26 cellular contexts compared by ENCODE assay signal in the genomic region with DNA sequence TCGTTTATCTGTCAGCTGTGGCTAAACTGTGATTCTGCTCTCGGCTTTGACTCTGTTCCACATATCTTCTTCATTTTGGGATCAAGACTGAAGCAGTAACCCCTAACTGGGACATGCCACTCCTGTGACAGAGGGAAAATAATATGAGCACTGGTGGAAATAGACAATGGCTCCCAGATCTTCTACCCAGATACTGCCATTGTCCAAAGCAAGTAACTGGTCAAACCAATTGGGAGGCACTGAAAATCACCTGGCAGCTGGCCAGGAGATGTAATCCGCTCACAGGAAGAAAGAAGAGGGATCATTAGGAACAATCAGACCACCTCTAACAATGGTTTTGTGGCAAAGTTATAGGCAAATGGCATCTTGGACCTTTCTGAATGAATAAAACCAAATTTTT. TPM values are rescaled to one million over a fixed set of nuclear protein-coding genes. Genes with fewer than 3 reads are reported as not detected.
"Had no signal": no experiment of that assay in that cellular context is flagged by ENCODE, and none has a peak within 500 bp of the region (broad histone marks: within the 10 kb centered on the region; RNA-seq: fewer than 3 reads in every experiment).

No MANE protein-coding gene starts in this region.

- H3K4me3 Mint-ChIP-seq: activated B cell treated with CpG ODN at 0.5 μM for 24 hours; activated CD4-positive, alpha-beta T cell treated with anti-CD3 and anti-CD28 coated beads for 36 hours; activated naive CD8-positive, alpha-beta T cell treated with anti-CD3 and anti-CD28 coated beads for 36 hours; activated T-cell treated with anti-CD3 and anti-CD28 coated beads, Interleukin-2, amount 50 U/mL, for 24 hours; nephron progenitor cell had no signal

- H3K9me3 Mint-ChIP-seq: activated B cell treated with CpG ODN at 0.5 μM for 24 hours; activated naive CD8-positive, alpha-beta T cell treated with anti-CD3 and anti-CD28 coated beads for 36 hours; activated T-cell treated with anti-CD3 and anti-CD28 coated beads, Interleukin-2, amount 50 U/mL, for 24 hours; activated T-helper 2 cell treated with anti-CD3 and anti-CD28 coated beads, Interferon-gamma antibody, Interleukin-2, Interleukin-4, amounts not matched to agents 10 μg/mL and 5 μg/mL and 100 μg/mL, durations not matched to agents 14 hours and 24 hours and 36 hours; nephron progenitor cell had no signal

- H3K27ac Mint-ChIP-seq: activated B cell treated with CpG ODN at 0.5 μM for 24 hours; activated CD4-positive, alpha-beta T cell treated with anti-CD3 and anti-CD28 coated beads for 36 hours; activated naive CD8-positive, alpha-beta T cell treated with anti-CD3 and anti-CD28 coated beads for 36 hours; activated T-cell treated with anti-CD3 and anti-CD28 coated beads, Interleukin-2, amount 50 U/mL, for 24 hours; activated T-helper 2 cell treated with anti-CD3 and anti-CD28 coated beads, Interferon-gamma antibody, Interleukin-2, Interleukin-4, amounts not matched to agents 10 μg/mL and 5 μg/mL and 100 μg/mL, durations not matched to agents 14 hours and 24 hours and 36 hours; nephron progenitor cell had no signal

- H3K4me3 ChIP-seq: breast epithelium, colonic mucosa, esophagus muscularis mucosa, heart right ventricle, mucosa of descending colon, tibial artery had no signal

- H3K27me3 ChIP-seq: breast epithelium, colonic mucosa, esophagus muscularis mucosa, heart right ventricle, tibial artery had no signal

- H3K27me3 Mint-ChIP-seq: activated B cell treated with CpG ODN at 0.5 μM for 24 hours had no signal

- H3K36me3 Mint-ChIP-seq: activated naive CD8-positive, alpha-beta T cell treated with anti-CD3 and anti-CD28 coated beads for 36 hours had no signal

- H3K36me3 ChIP-seq: breast epithelium, colonic mucosa, esophagus muscularis mucosa, heart right ventricle, tibial artery had no signal

- H3K4me1 ChIP-seq: colonic mucosa, parathyroid adenoma had no signal

- FAIRE-seq: astrocyte had no signal

- H3K9me3 ChIP-seq: breast epithelium, colonic mucosa, esophagus muscularis mucosa, heart right ventricle, mucosa of descending colon, tibial artery had no signal

- DNase-seq: activated B cell treated with CpG ODN at 0.5 μM for 24 hours; activated CD4-positive, alpha-beta T cell treated with anti-CD3 and anti-CD28 coated beads for 36 hours; activated CD4-positive, alpha-beta T cell treated with anti-CD3 and anti-CD28 coated beads, Interleukin-2, amount 50 U/mL, for 4 hours; activated CD8-positive, alpha-beta memory T cell treated with anti-CD3 and anti-CD28 coated beads for 24 hours; activated CD8-positive, alpha-beta memory T cell treated with anti-CD3 and anti-CD28 coated beads, Interleukin-2, amount 50 U/mL, for 4 hours; activated naive CD4-positive, alpha-beta T cell; activated naive CD8-positive, alpha-beta T cell treated with anti-CD3 and anti-CD28 coated beads for 36 hours; activated T-cell treated with anti-CD3 and anti-CD28 coated beads, Interleukin-2, amount 50 U/mL, for 24 hours; colonic mucosa; heart right ventricle; islet precursor cell; left cardiac atrium; mesendoderm; mucosa of descending colon; nephron progenitor cell; right cardiac atrium; stimulated activated CD4-positive, alpha-beta T cell treated with anti-CD3 and anti-CD28 coated beads, Interleukin-12 subunit alpha, Interleukin-12 subunit beta, amount 100 ng/mL, for 4 hours; stimulated activated CD4-positive, alpha-beta T cell treated with anti-CD3 and anti-CD28 coated beads, Interleukin-4, amount 100 ng/mL, for 4 hours; stimulated activated naive CD8-positive, alpha-beta T cell treated with anti-CD3 and anti-CD28 coated beads, Interleukin-15, Interleukin-2, amounts not matched to agents 100 U/mL and 50 U/mL, for 24 hours; T1000; tibial artery had no signal

- ATAC-seq: activated CD4-positive, alpha-beta T cell treated with anti-CD3 and anti-CD28 coated beads for 36 hours; heart right ventricle; left cardiac atrium; mucosa of descending colon; right cardiac atrium; stimulated activated naive CD8-positive, alpha-beta T cell treated with anti-CD3 and anti-CD28 coated beads, Interleukin-15, Interleukin-2, amounts not matched to agents 100 U/mL and 50 U/mL, for 24 hours had no signal

- H3K4me1 Mint-ChIP-seq: activated B cell treated with CpG ODN at 0.5 μM for 24 hours; activated CD4-positive, alpha-beta T cell treated with anti-CD3 and anti-CD28 coated beads for 36 hours; activated naive CD8-positive, alpha-beta T cell treated with anti-CD3 and anti-CD28 coated beads for 36 hours had no signal

RNA-seq across cellular contexts. Expression of gene SNX7, which starts 10.7 kb away (rescaled TPM):
- total RNA-seq: activated B cell treated with CpG ODN at 0.5 μM for 24 hours; activated naive CD8-positive, alpha-beta T cell treated with anti-CD3 and anti-CD28 coated beads for 36 hours; activated T-helper 2 cell treated with anti-CD3 and anti-CD28 coated beads, Interferon-gamma antibody, Interleukin-2, Interleukin-4, amounts not matched to agents 10 μg/mL and 5 μg/mL and 100 μg/mL, durations not matched to agents 14 hours and 24 hours and 36 hours had no signal
